ENCODE assay signal across 8 cellular contexts in genomic region chr4:184733654-184734524, GRCh38. TPM values are rescaled to one million over a fixed set of nuclear protein-coding genes. Genes with fewer than 3 reads are reported as not detected.
A peak's percentile ranks its signal among the peaks of the same experiment; 100 is the strongest.
DNase-seq lines count a peak whose midpoint lies in the region; ATAC-seq, FAIRE-seq and TF ChIP-seq lines count a peak whose summit lies in the region.

TSS of gene CENPU (minus strand) at chr4:184734096. CDS start at chr4:184734062, 34 bp downstream.

- no peaks in the 10 kb centered on the region for H3K9me3 ChIP-seq in HepG2 (ENCODE audit: low read length)

- H3K79me2 ChIP-seq in HepG2 (ENCODE audit: insufficient read depth, low read length): peaks cover 40% of the 10 kb centered on the region

- WGBS in HepG2 (ENCODE audit: low lambda C conversion rate): 0% methylated on average over 18 of the region's 69 CpGs

- peak; percentile 92 for ATAC-seq in GM19395 (IDR thresholded peaks at IDR 0.05; ENCODE audit: unreplicated experiment)
- peak; percentile 91 for ATAC-seq in HG03565 (IDR thresholded peaks at IDR 0.05; ENCODE audit: unreplicated experiment)
- peak; percentile 94 for ATAC-seq in HepG2

- peak within 1 kb of the TSS; percentile 83 for H3K9ac ChIP-seq in HepG2 (ENCODE audit: insufficient read depth, low read depth, low read length)

- peak within 1 kb of the TSS; percentile 73 to 92 (median 88) for H3K4me3 ChIP-seq in HepG2 (replicated peaks in 1 of 3; ENCODE audit: insufficient read depth in 1 of 3, low read depth in 2 of 3, low read length in 3 of 3)

- peak; percentile 70 to 80 for TF ChIP-seq POLR2A in HepG2 (IDR thresholded peaks at IDR 0.05; ENCODE audit: insufficient read depth in 1 of 2, low read depth in 2 of 2, low read length in 2 of 2)

- no peaks in the 10 kb centered on the region for H3K27me3 ChIP-seq in HepG2 (ENCODE audit: control insufficient read depth in 1 of 2, insufficient read depth in 2 of 2, low read length in 2 of 2)

- TF ChIP-seq CTCF in C4-2B (conservative IDR thresholded peaks at IDR 0.05) (no peak), HepG2 (CRISPR knock-in tag; IDR thresholded peaks at IDR 0.05) (no peak)

- POLR2A ChIA-PET in HepG2 (lab: Yijun Ruan, JAX): interaction anchor here (0.5 to 2.5 kb wide), 14 partner anchors 12 to 470 kb away, joined by 3 to 12 read pairs (median 4); partner anchors contain the start of genes CASP3, PRIMPOL and SLC25A4

- peak; percentile 66 to 67; a peak in 2 of 4 replicates for TF ChIP-seq EP300 in HepG2 (IDR thresholded peaks at IDR 0.05; ENCODE audit: low read depth in 2 of 2, low read length in 2 of 2)
- TF ChIP-seq EP300 in HepG2 (CRISPR knock-in tag; IDR thresholded peaks at IDR 0.05; ENCODE audit: borderline replicate concordance): peak; percentile 75

- FAIRE-seq in HepG2 (lab: Jason Lieb, UNC): peak; percentile 95

- in situ Hi-C loops in HepG2 (cut with HindIII; ENCODE audit: extremely low pct_ligation_motif_present, low pct_unique_long_range_greater_than_20kb): no loop called here

- no peaks in the 10 kb centered on the region for H4K20me1 ChIP-seq in HepG2 (ENCODE audit: insufficient read depth, low read length)

- H3K36me3 ChIP-seq in HepG2 (replicated peaks in 1 of 2; ENCODE audit: control insufficient read depth in 1 of 2, insufficient read depth in 2 of 2, low read length in 2 of 2): peaks cover 1 to 4% of the 10 kb centered on the region in 2 experiments; a peak in 3 of 5 replicates

- BruUV-seq in HepG2 (replicated peaks; lab: Mats Ljungman, UMichigan): no TSS peak

- H3K4me2 ChIP-seq in HepG2 (ENCODE audit: low read depth, low read length): peak within 1 kb of the TSS; percentile 91

- intact Hi-C loops in HepG2 (cut with micrococcal nuclease; ENCODE audit: unreplicated experiment): loop anchor here (10.0 kb wide), 1 partner anchor 469 kb away; no protein-coding TSS in a partner anchor

- peak within 1 kb of the TSS; percentile 58 for H2AFZ ChIP-seq in HepG2 (ENCODE audit: low read length)

- CTCF ChIA-PET in HepG2 (lab: Yijun Ruan, JAX; ENCODE audit: low intra/inter-chr PET ratio, low total read pairs): no interaction called here

- TF ChIP-seq RAD21 in HepG2 (CRISPR knock-in tag; IDR thresholded peaks at IDR 0.05): peak; percentile 71

- H3K4me1 ChIP-seq in HepG2 (ENCODE audit: insufficient read depth, low read length): peaks cover 51% of the 10 kb centered on the region

- H3K27ac ChIP-seq in C4-2B (peak within 1 kb of the TSS; percentile 85), HepG2 (ENCODE audit: extremely low read length, insufficient read depth, low read length) (peak within 1 kb of the TSS; percentile 80)

- DNase-seq in NCI-H774 (lab: John Stamatoyannopoulos, UW): peak; percentile 93
- DNase-seq in activated CD4-positive, alpha-beta T cell treated with anti-CD3 and anti-CD28 coated beads, Interleukin-2, amount 50 U/mL, for 4 hours: peak; percentile 91
- peak; percentile 98 to 99 for DNase-seq in dermis microvascular lymphatic vessel endothelial cell (ENCODE audit: low read depth in 2 of 2)
- peak; percentile 97 for DNase-seq in HepG2 (ENCODE audit: low spot score)
- DNase-seq in stimulated activated CD4-positive, alpha-beta T cell treated with anti-CD3 and anti-CD28 coated beads, Interleukin-4, amount 100 ng/mL, for 1 hour: peak; percentile 95

TF ChIP-seq in HepG2, 621 proteins besides CTCF, POLR2A, EP300 and RAD21 (continues in another document):
- TF ChIP-seq TIGD3 (CRISPR knock-in tag; IDR thresholded peaks at IDR 0.05; ENCODE audit: borderline replicate concordance) (0 out of 2 replicates have a peak, but pooled peaks have one; percentile 65), NR0B2 (CRISPR knock-in tag; IDR thresholded peaks at IDR 0.05) (peak; percentile 97), HES4 (CRISPR knock-in tag; IDR thresholded peaks at IDR 0.05; ENCODE audit: borderline replicate concordance) (peak; percentile 82), THRA (CRISPR knock-in tag; IDR thresholded peaks at IDR 0.05; ENCODE audit: borderline replicate concordance) (peak; percentile 77), ZNF33A (CRISPR knock-in tag; IDR thresholded peaks at IDR 0.05; ENCODE audit: borderline replicate concordance) (no peak; the same call in 1 of the 2 replicates), NR2F1 (CRISPR knock-in tag; IDR thresholded peaks at IDR 0.05) (no peak), ISL2 (CRISPR knock-in tag; IDR thresholded peaks at IDR 0.05) (peak; percentile 94), REPIN1 (CRISPR knock-in tag; IDR thresholded peaks at IDR 0.05; ENCODE audit: borderline replicate concordance, low read depth) (peak; percentile 100), ZMAT5 (CRISPR knock-in tag; IDR thresholded peaks at IDR 0.05; ENCODE audit: borderline replicate concordance, low read depth) (no peak)

RNA-seq across cellular contexts. Expression of gene CENPU, which starts in this region (rescaled TPM):
- 4.0 and 16.6 TPM in 2 replicates for total RNA-seq in dermis microvascular lymphatic vessel endothelial cell
- 35.8 and 39.5 TPM in 2 replicates for total RNA-seq in HepG2 (2016; rRNA removed; fragmentation: Illumina TruSeq; extraction: Trizol)
- total RNA-seq in HepG2 (2016; cell fraction: cytosol; rRNA removed; fragmentation: Illumina TruSeq; extraction: Trizol; ENCODE audit: low read depth): 8.2 and 10.1 TPM in 2 replicates
- total RNA-seq in HepG2 (2016; cell fraction: insoluble cytoplasmic fraction; rRNA removed; fragmentation: Illumina TruSeq; extraction: Trizol): 38.2 and 42.4 TPM in 2 replicates
- 16.6 and 20.5 TPM in 2 replicates for total RNA-seq in HepG2 (2016; cell fraction: membrane; rRNA removed; fragmentation: Illumina TruSeq; extraction: Trizol)
- 39.9 and 48.4 TPM in 2 replicates for total RNA-seq in HepG2 (2016; cell fraction: nucleus; rRNA removed; fragmentation: Illumina TruSeq; extraction: Trizol)
- 9.4 and 11.7 TPM in 2 replicates for polyA plus RNA-seq in HepG2 (2011; rRNA removed)
- 2.8 and 3.0 TPM in 2 replicates for polyA plus RNA-seq in HepG2 (2011; cell fraction: cytosol; rRNA removed)
- polyA plus RNA-seq in HepG2 (2011; cell fraction: nucleus; rRNA removed): 10.6 and 11.4 TPM in 2 replicates
- 5.6 and 13.7 TPM in 2 replicates for polyA plus RNA-seq in HepG2 (2012)
- 9.4 and 9.6 TPM in 2 replicates for polyA plus RNA-seq in HepG2 (2016; cell fraction: cytosol; fragmentation: Illumina TruSeq; extraction: Trizol; ENCODE audit: low read depth)
- polyA plus RNA-seq in HepG2 (2016; cell fraction: insoluble cytoplasmic fraction; fragmentation: Illumina TruSeq; extraction: Trizol; ENCODE audit: low read depth): 39.3 and 43.6 TPM in 2 replicates
- polyA plus RNA-seq in HepG2 (2016; cell fraction: membrane; fragmentation: Illumina TruSeq; extraction: Trizol; ENCODE audit: low read depth): 10.5 and 12.6 TPM in 2 replicates
- 79.2 and 84.0 TPM in 2 replicates for polyA plus RNA-seq in HepG2 (2016; cell fraction: nucleus; fragmentation: Illumina TruSeq; extraction: Trizol; ENCODE audit: insufficient read depth, low read depth)
- polyA minus RNA-seq in HepG2 (2011; rRNA and poly(A)+ RNA removed; ENCODE audit: low replicate concordance): 2.0 and 3.8 TPM in 2 replicates
- polyA minus RNA-seq in HepG2 (2011; cell fraction: cytosol; rRNA and poly(A)+ RNA removed): 3.2 and 3.7 TPM in 2 replicates
- polyA minus RNA-seq in HepG2 (2011; cell fraction: nucleus; rRNA and poly(A)+ RNA removed): 21.8 and 22.4 TPM in 2 replicates

Comparison
In these comparisons a context has a peak if more than half of its experiments do, and no peak if none do; other contexts are left out.
1. Peak in every context shown above with its lines: DNase-seq, ATAC-seq, H3K4me3 ChIP-seq and H3K27ac ChIP-seq.